8 cellular contexts compared by ENCODE assay signal in the genomic region with DNA sequence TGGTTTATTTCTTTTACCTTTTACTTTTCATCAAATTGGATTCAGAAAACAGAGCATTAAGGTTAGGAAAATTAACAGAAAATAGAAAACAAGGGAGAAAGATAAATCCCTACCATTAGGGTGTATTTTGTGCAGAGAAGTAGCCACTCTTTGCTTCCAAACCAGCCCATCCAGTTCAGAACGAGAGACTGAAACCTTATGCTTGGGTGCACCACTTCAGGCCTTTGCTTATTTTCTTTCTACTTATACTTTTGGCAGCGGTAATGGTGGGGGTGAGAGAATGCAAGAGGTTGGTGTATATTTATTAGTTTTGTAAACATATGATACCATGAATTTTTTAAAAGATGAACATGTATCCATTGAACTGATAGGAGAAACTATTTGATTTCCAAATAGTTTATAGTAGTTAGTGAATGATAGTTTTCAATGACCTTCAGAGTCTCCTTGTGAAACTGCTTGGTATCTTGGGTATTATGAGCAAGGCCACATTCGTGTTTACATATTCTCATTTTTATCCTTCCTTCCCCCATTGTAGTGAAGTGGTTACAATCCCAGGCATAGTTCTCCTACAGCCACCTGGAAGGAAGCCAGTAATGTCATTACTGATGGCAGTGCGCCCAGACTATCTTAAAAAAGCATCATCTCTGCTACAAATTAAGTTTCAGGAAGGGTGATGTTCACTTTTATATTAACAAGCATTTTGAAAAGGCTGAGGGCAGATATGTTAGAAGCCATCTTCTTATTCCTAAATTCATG.
A peak's percentile ranks its signal among the peaks of the same experiment; 100 is the strongest.
DNase-seq lines count a peak whose midpoint lies in the region; ATAC-seq and TF ChIP-seq lines count a peak whose summit lies in the region.

No MANE protein-coding gene starts in this region.

- H3K27me3 ChIP-seq in CD4-positive, alpha-beta T cell (ENCODE audit: control insufficient read depth, insufficient read depth, low read length), result no peaks in the 10 kb centered on the region

- CTCF ChIA-PET in CD4-positive, alpha-beta T cell (lab: Charles Lee), result no interaction called here

- peaks cover 83% of the 10 kb centered on the region for H3K36me3 Mint-ChIP-seq in CD4-positive, alpha-beta T cell (ENCODE audit: low read depth)

- H3K27ac Mint-ChIP-seq in CD4-positive, alpha-beta T cell, result peak overlapping the region; percentile 32

- H3K27ac ChIP-seq in CD4-positive, alpha-beta T cell (ENCODE audit: low read depth, low read length), result no peak overlapping the region
- H3K27ac ChIP-seq in epithelial cell of prostate, result peak overlapping the region; percentile 69

- H3K9me3 Mint-ChIP-seq in CD4-positive, alpha-beta T cell, result no peaks in the 10 kb centered on the region

- H3K27me3 Mint-ChIP-seq in CD4-positive, alpha-beta T cell, result no peaks in the 10 kb centered on the region

- POLR2A ChIA-PET in CD4-positive, alpha-beta T cell (lab: Charles Lee), result no interaction called here

- H3K4me1 Mint-ChIP-seq in CD4-positive, alpha-beta T cell (ENCODE audit: low read depth), result peaks cover 65% of the 10 kb centered on the region

- H3K4me3 Mint-ChIP-seq in CD4-positive, alpha-beta T cell, result no peak overlapping the region

- no peaks in the 10 kb centered on the region for H3K9me3 ChIP-seq in CD4-positive, alpha-beta T cell (ENCODE audit: control insufficient read depth, low read length)

- no peak for DNase-seq in CD4-positive, alpha-beta T cell
- DNase-seq in HuH-7.5 (ENCODE audit: low spot score), result peak; percentile 21
- peak; percentile 94 for DNase-seq in OCI-M1 (lab: John Stamatoyannopoulos, UW)
- DNase-seq in epithelial cell of prostate (ENCODE audit: low read depth, low spot score), result peak; percentile 68
- DNase-seq in myocyte (ENCODE audit: low read depth), result peak; percentile 92
- no peak for DNase-seq in NOMO-1 treated with dmso at 0.1 percent for 144 hours (lab: John Stamatoyannopoulos, UW; ENCODE audit: unreplicated experiment)
- DNase-seq in central memory CD4-positive, alpha-beta T cell, result no peak

- intact Hi-C loops in CD4-positive, alpha-beta T cell (cut with DNase I, micrococcal nuclease), result no loop called here

- ATAC-seq in CD4-positive, alpha-beta T cell (ENCODE audit: poor library complexity), result no peak
- ATAC-seq in GM19468 (IDR thresholded peaks at IDR 0.05; ENCODE audit: extremely low read depth, unreplicated experiment), result peak; percentile 22

- no peak for TF ChIP-seq CTCF in CD4-positive, alpha-beta T cell (IDR thresholded peaks at IDR 0.05)

Comparison
In these comparisons a context has a peak if more than half of its experiments do, and no peak if none do; other contexts are left out.
1. DNase-seq: peak in HuH-7.5 (single experiment), OCI-M1 (single experiment), epithelial cell of prostate (single experiment) and myocyte (single experiment); none in CD4-positive, alpha-beta T cell (0 of 10), NOMO-1 treated with dmso at 0.1 percent for 144 hours (single experiment) and central memory CD4-positive, alpha-beta T cell (single experiment).